ENCODE assay signal across 9 cellular contexts in the genomic region with DNA sequence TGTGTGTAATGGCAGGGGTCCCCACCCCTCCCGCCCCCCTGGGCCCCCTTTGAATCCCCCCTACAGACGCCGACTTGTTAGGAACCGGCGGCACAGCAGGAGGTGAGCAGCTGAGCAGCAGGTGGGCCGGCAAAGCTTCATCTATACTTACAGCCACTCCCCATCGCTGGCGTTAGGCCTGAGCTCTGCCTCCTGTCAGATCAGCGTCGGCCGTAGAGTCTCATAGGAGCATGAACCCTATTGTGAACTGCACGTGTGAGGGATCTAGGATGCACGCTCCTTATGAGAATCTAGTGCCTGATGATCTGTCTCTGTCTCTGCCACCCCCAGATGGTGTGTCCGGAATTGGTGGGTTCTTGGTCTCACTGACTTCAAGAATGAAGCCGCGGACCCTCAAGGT. TPM values are rescaled to one million over a fixed set of nuclear protein-coding genes. Genes with fewer than 3 reads are reported as not detected.
DNase-seq lines count a peak whose midpoint lies in the region; ATAC-seq and TF ChIP-seq lines count a peak whose summit lies in the region.
"Had no signal": no experiment of that assay in that cellular context is flagged by ENCODE, and none has a peak within 500 bp of the region (broad histone marks: within the 10 kb centered on the region; RNA-seq: fewer than 3 reads in every experiment).

No MANE protein-coding gene starts in this region.

- H3K9me3 ChIP-seq in naive thymus-derived CD4-positive, alpha-beta T cell (ENCODE audit: control insufficient read depth in 2 of 3, low read length in 3 of 3), result no peaks in the 10 kb centered on the region

- H3K4me3 ChIP-seq in naive thymus-derived CD4-positive, alpha-beta T cell (ENCODE audit: low read length), result no peak overlapping the region

- no peaks in the 10 kb centered on the region for H3K4me1 ChIP-seq in naive thymus-derived CD4-positive, alpha-beta T cell (ENCODE audit: control insufficient read depth in 2 of 2, insufficient read depth in 2 of 2, low read length in 2 of 2)

- H3K4me1 Mint-ChIP-seq in activated CD8-positive, alpha-beta T cell treated with anti-CD3 and anti-CD28 coated beads for 36 hours (ENCODE audit: low read depth), result no peaks in the 10 kb centered on the region
- H3K4me1 Mint-ChIP-seq in naive thymus-derived CD4-positive, alpha-beta T cell, result peaks cover 0 to 14% (median 0%) of the 10 kb centered on the region in 7 donors

- no peaks in the 10 kb centered on the region for H3K36me3 Mint-ChIP-seq in activated CD8-positive, alpha-beta T cell treated with anti-CD3 and anti-CD28 coated beads for 36 hours (ENCODE audit: low read depth)
- peaks cover 0 to 3% (median 0%) of the 10 kb centered on the region in 5 donors for H3K36me3 Mint-ChIP-seq in naive thymus-derived CD4-positive, alpha-beta T cell

- H3K27ac ChIP-seq in naive thymus-derived CD4-positive, alpha-beta T cell (ENCODE audit: low read depth, low read length), result no peak overlapping the region

- CTCF ChIA-PET in activated CD8-positive, alpha-beta T cell treated with anti-CD3 and anti-CD28 coated beads for 36 hours (lab: Charles Lee), result no interaction called here
- CTCF ChIA-PET in naive thymus-derived CD4-positive, alpha-beta T cell (lab: Charles Lee), result no interaction called here
- CTCF ChIA-PET in GM10248 (lab: Yijun Ruan, JAX), result no interaction called here

- peak; percentile 79 for ATAC-seq in activated CD8-positive, alpha-beta T cell treated with anti-CD3 and anti-CD28 coated beads for 36 hours
- peak; percentile 60 for ATAC-seq in naive thymus-derived CD4-positive, alpha-beta T cell
- ATAC-seq in HG03457 (IDR thresholded peaks at IDR 0.05; ENCODE audit: unreplicated experiment), result no peak

- H3K27me3 ChIP-seq in naive thymus-derived CD4-positive, alpha-beta T cell (ENCODE audit: control insufficient read depth in 2 of 2, insufficient read depth in 2 of 2, low read length in 2 of 2), result no peaks in the 10 kb centered on the region

- peaks cover 2% of the 10 kb centered on the region for H3K9me3 Mint-ChIP-seq in activated CD8-positive, alpha-beta T cell treated with anti-CD3 and anti-CD28 coated beads for 36 hours
- peaks cover 0 to 2% (median 0%) of the 10 kb centered on the region in 11 donors for H3K9me3 Mint-ChIP-seq in naive thymus-derived CD4-positive, alpha-beta T cell

- H3K27ac Mint-ChIP-seq in activated CD8-positive, alpha-beta T cell treated with anti-CD3 and anti-CD28 coated beads for 36 hours, result peak overlapping the region; percentile 75
- H3K27ac Mint-ChIP-seq in naive thymus-derived CD4-positive, alpha-beta T cell, result peak overlapping the region in 8 of 9 donors; percentile 24 to 92 (median 76)

- TF ChIP-seq CTCF in activated CD8-positive, alpha-beta T cell treated with anti-CD3 and anti-CD28 coated beads for 36 hours (IDR thresholded peaks at IDR 0.05), result no peak
- no peak for TF ChIP-seq CTCF in GM10248 (IDR thresholded peaks at IDR 0.05; ENCODE audit: control extremely low read depth, extremely low read depth, low read depth, missing control alignments)

- peak overlapping the region; percentile 74 for H3K4me3 Mint-ChIP-seq in activated CD8-positive, alpha-beta T cell treated with anti-CD3 and anti-CD28 coated beads for 36 hours
- H3K4me3 Mint-ChIP-seq in naive thymus-derived CD4-positive, alpha-beta T cell, result peak overlapping the region; percentile 52 to 94 (median 80)

- intact Hi-C loops in activated CD8-positive, alpha-beta T cell treated with anti-CD3 and anti-CD28 coated beads for 36 hours (cut with micrococcal nuclease), result no loop called here
- intact Hi-C loops in naive thymus-derived CD4-positive, alpha-beta T cell (cut with micrococcal nuclease), result loop anchor here in 1 of 2 donors (1.0 kb wide), 1 partner anchor 15 kb away; a partner anchor contains a TSS

- peak; percentile 12 to 82 (median 53) for DNase-seq in NCI-H1417 (lab: John Stamatoyannopoulos, UW)
- DNase-seq in NCI-H1417 treated with DMSO at 0.1 percent for 48 hours (lab: John Stamatoyannopoulos, UW), result no peak
- DNase-seq in NCI-H146 treated with DMSO at 0.1 percent for 48 hours (lab: John Stamatoyannopoulos, UW; ENCODE audit: unreplicated experiment), result peak; percentile 2
- peak; percentile 32 for DNase-seq in activated CD8-positive, alpha-beta T cell treated with anti-CD3 and anti-CD28 coated beads for 36 hours
- DNase-seq in naive thymus-derived CD4-positive, alpha-beta T cell, result peak in 1 of 9 donors; percentile 9
- no peak for DNase-seq in GM10248 (ENCODE audit: extremely low spot score)
- no peak for DNase-seq in 8988T
- DNase-seq: KG1 had no signal

- no peaks in the 10 kb centered on the region for H3K36me3 ChIP-seq in naive thymus-derived CD4-positive, alpha-beta T cell (ENCODE audit: control insufficient read depth in 2 of 3, insufficient read depth in 3 of 3, low read length in 3 of 3)

- H3K27me3 Mint-ChIP-seq in activated CD8-positive, alpha-beta T cell treated with anti-CD3 and anti-CD28 coated beads for 36 hours, result no peaks in the 10 kb centered on the region
- H3K27me3 Mint-ChIP-seq in naive thymus-derived CD4-positive, alpha-beta T cell, result no peaks in the 10 kb centered on the region

- POLR2A ChIA-PET in activated CD8-positive, alpha-beta T cell treated with anti-CD3 and anti-CD28 coated beads for 36 hours (lab: Charles Lee), result interaction anchor here (0.7 kb wide), 1 partner anchor 24 kb away, joined by 3 read pairs; no protein-coding TSS in a partner anchor
- POLR2A ChIA-PET in naive thymus-derived CD4-positive, alpha-beta T cell (lab: Charles Lee), result interaction anchor here (1.3 kb wide), 1 partner anchor 14 kb away, joined by 7 read pairs; no protein-coding TSS in a partner anchor
- POLR2A ChIA-PET in GM10248 (lab: Yijun Ruan, JAX), result no interaction called here

RNA-seq across cellular contexts. Expression of a gene that starts 14.9 kb away (rescaled TPM):
- total RNA-seq in activated CD8-positive, alpha-beta T cell treated with anti-CD3 and anti-CD28 coated beads for 36 hours, result 10 to 100 TPM; 70.9 to 73.4 TPM
- 10 to 100 TPM; 46.8 to 83.5 (median 77.7) TPM for total RNA-seq in naive thymus-derived CD4-positive, alpha-beta T cell
- polyA plus RNA-seq in naive thymus-derived CD4-positive, alpha-beta T cell, result 10 to 100 TPM; 60.1 to 78.5 TPM

Comparison
In these comparisons a context has a peak if more than half of its experiments do, and no peak if none do; other contexts are left out.
1. DNase-seq: peak in NCI-H1417 (3 of 3), NCI-H146 treated with DMSO at 0.1 percent for 48 hours (single experiment) and activated CD8-positive, alpha-beta T cell treated with anti-CD3 and anti-CD28 coated beads for 36 hours (single experiment); none in NCI-H1417 treated with DMSO at 0.1 percent for 48 hours (single experiment), GM10248 (single experiment) and 8988T (single experiment).